Comparison of ENCODE assay signal across 10 cellular contexts in genomic region chr6:20117474-20117873, GRCh38.
DNase-seq lines count a peak whose midpoint lies in the region; ATAC-seq and TF ChIP-seq lines count a peak whose summit lies in the region.
"Had no signal": no experiment of that assay in that cellular context is flagged by ENCODE, and none has a peak within 500 bp of the region (broad histone marks: within the 10 kb centered on the region; RNA-seq: fewer than 3 reads in every experiment).

No MANE protein-coding gene starts in this region.

- peaks cover 16% of the 10 kb centered on the region for H3K4me1 Mint-ChIP-seq in GM23338
- H3K4me1 Mint-ChIP-seq: activated naive CD4-positive, alpha-beta T cell treated with anti-CD3 and anti-CD28 coated beads, Interleukin-2, amount 50 U/mL, for 24 hours had no signal

- no peaks in the 10 kb centered on the region for H3K79me2 ChIP-seq in GM23338 (replicated peaks; ENCODE audit: insufficient read depth)

- peak overlapping the region; percentile 25; the same call in 1 of the 2 replicates for H3K4me2 ChIP-seq in GM23338

- no peaks in the 10 kb centered on the region for H3K36me3 Mint-ChIP-seq in GM23338 (ENCODE audit: low read depth)

- H3K36me3 ChIP-seq in GM23338 (ENCODE audit: insufficient read depth) (no peaks in the 10 kb centered on the region), lower lobe of right lung (peaks cover 42% of the 10 kb centered on the region)

- H3K27ac Mint-ChIP-seq in GM23338, result peak overlapping the region; percentile 22; the same call in 1 of the 2 replicates
- H3K27ac Mint-ChIP-seq: activated naive CD4-positive, alpha-beta T cell treated with anti-CD3 and anti-CD28 coated beads, Interleukin-2, amount 50 U/mL, for 24 hours had no signal

- H3K27ac ChIP-seq in GM23338 (ENCODE audit: low read depth) (no peak overlapping the region), lower lobe of right lung (no peak overlapping the region), dorsolateral prefrontal cortex (no peak overlapping the region)

- no peaks in the 10 kb centered on the region for H3K9me3 Mint-ChIP-seq in GM23338
- H3K9me3 Mint-ChIP-seq: activated naive CD4-positive, alpha-beta T cell treated with anti-CD3 and anti-CD28 coated beads, Interleukin-2, amount 50 U/mL, for 24 hours had no signal

- peak; percentile 26 for DNase-seq in GM13977 (ENCODE audit: low spot score)
- peak; percentile 49 for DNase-seq in GM23338 (ENCODE audit: low spot score)
- DNase-seq in NCI-H146 (lab: John Stamatoyannopoulos, UW), result peak; percentile 62
- no peak for DNase-seq in lower lobe of right lung
- DNase-seq in dorsolateral prefrontal cortex, result no peak
- no peak for DNase-seq in RKO (ENCODE audit: low spot score)
- no peak for DNase-seq in activated CD4-positive, CD25-positive, alpha-beta regulatory T cell (lab: John Stamatoyannopoulos, UW)
- DNase-seq in NCI-H510A (lab: John Stamatoyannopoulos, UW), result no peak
- DNase-seq: NCI-H1048 had no signal

- H3K9me3 ChIP-seq in lower lobe of right lung, result no peaks in the 10 kb centered on the region

- H3K4me3 Mint-ChIP-seq in GM23338, result no peak overlapping the region
- H3K4me3 Mint-ChIP-seq: activated naive CD4-positive, alpha-beta T cell treated with anti-CD3 and anti-CD28 coated beads, Interleukin-2, amount 50 U/mL, for 24 hours had no signal

- intact Hi-C loops in lower lobe of right lung (cut with DNase I), result no loop called here
- intact Hi-C loops in dorsolateral prefrontal cortex (cut with DNase I), result no loop called here

- H3K27me3 Mint-ChIP-seq in GM23338 (ENCODE audit: insufficient read depth, low read depth, poor library complexity), result no peaks in the 10 kb centered on the region
- H3K27me3 Mint-ChIP-seq: activated naive CD4-positive, alpha-beta T cell treated with anti-CD3 and anti-CD28 coated beads, Interleukin-2, amount 50 U/mL, for 24 hours had no signal

- H3K4me3 ChIP-seq in GM23338 (no peak overlapping the region), lower lobe of right lung (no peak overlapping the region), dorsolateral prefrontal cortex (no peak overlapping the region)

- peak; percentile 43; the same call in 2 of the 3 replicates for ATAC-seq in GM23338
- peak; percentile 51 to 78 for ATAC-seq in lower lobe of right lung

- H3F3A ChIP-seq in GM23338 (replicated peaks; ENCODE audit: low read depth), result no peaks in the 10 kb centered on the region

- TF ChIP-seq CTCF in GM13977 (IDR thresholded peaks at IDR 0.05; ENCODE audit: extremely low read depth, insufficient read depth, missing control alignments), result no peak
- no peak for TF ChIP-seq CTCF in GM23338 (conservative IDR thresholded peaks at IDR 0.05; ENCODE audit: low read depth in 2 of 2)
- no peak for TF ChIP-seq CTCF in lower lobe of right lung (IDR thresholded peaks at IDR 0.05)
- no peak for TF ChIP-seq CTCF in dorsolateral prefrontal cortex (IDR thresholded peaks at IDR 0.05 in 54 of 56, conservative IDR thresholded peaks at IDR 0.05 in 2 of 56; ENCODE audit: low read depth in 1 of 56, partially characterized antibody in 56 of 56)

- H3K4me1 ChIP-seq in GM23338 (ENCODE audit: insufficient read depth) (peaks cover 13% of the 10 kb centered on the region), lower lobe of right lung (no peaks in the 10 kb centered on the region)

- H3K27me3 ChIP-seq in GM23338 (ENCODE audit: insufficient read depth), result no peaks in the 10 kb centered on the region
- no peaks in the 10 kb centered on the region for H3K27me3 ChIP-seq in lower lobe of right lung (ENCODE audit: low read depth)
- peaks cover 0 to 7% (median 0%) of the 10 kb centered on the region in 45 donors for H3K27me3 ChIP-seq in dorsolateral prefrontal cortex

- H3K9me2 ChIP-seq in GM23338 (ENCODE audit: insufficient read depth), result no peaks in the 10 kb centered on the region

- no peak overlapping the region for H2AFZ ChIP-seq in GM23338

- no peaks in the 10 kb centered on the region for H4K20me1 ChIP-seq in GM23338 (replicated peaks; ENCODE audit: insufficient read depth)

- in situ Hi-C loops in GM13977 (cut with MboI; ENCODE audit: low pct_unique_long_range_greater_than_20kb, low sequenced_read_pairs, unreplicated experiment), result no loop called here

TF ChIP-seq in GM23338, 12 proteins besides CTCF, POLR2A, EP300 and RAD21 (continues in another document):
- TF ChIP-seq ZNF462 (CRISPR knock-in tag; IDR thresholded peaks at IDR 0.05), result no peak
- TF ChIP-seq, protein P1, sequence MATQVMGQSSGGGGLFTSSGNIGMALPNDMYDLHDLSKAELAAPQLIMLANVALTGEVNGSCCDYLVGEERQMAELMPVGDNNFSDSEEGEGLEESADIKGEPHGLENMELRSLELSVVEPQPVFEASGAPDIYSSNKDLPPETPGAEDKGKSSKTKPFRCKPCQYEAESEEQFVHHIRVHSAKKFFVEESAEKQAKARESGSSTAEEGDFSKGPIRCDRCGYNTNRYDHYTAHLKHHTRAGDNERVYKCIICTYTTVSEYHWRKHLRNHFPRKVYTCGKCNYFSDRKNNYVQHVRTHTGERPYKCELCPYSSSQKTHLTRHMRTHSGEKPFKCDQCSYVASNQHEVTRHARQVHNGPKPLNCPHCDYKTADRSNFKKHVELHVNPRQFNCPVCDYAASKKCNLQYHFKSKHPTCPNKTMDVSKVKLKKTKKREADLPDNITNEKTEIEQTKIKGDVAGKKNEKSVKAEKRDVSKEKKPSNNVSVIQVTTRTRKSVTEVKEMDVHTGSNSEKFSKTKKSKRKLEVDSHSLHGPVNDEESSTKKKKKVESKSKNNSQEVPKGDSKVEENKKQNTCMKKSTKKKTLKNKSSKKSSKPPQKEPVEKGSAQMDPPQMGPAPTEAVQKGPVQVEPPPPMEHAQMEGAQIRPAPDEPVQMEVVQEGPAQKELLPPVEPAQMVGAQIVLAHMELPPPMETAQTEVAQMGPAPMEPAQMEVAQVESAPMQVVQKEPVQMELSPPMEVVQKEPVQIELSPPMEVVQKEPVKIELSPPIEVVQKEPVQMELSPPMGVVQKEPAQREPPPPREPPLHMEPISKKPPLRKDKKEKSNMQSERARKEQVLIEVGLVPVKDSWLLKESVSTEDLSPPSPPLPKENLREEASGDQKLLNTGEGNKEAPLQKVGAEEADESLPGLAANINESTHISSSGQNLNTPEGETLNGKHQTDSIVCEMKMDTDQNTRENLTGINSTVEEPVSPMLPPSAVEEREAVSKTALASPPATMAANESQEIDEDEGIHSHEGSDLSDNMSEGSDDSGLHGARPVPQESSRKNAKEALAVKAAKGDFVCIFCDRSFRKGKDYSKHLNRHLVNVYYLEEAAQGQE (IDR thresholded peaks at IDR 0.05; ENCODE audit: unreplicated experiment), result no peak
- no peak for TF ChIP-seq EZH2 (IDR thresholded peaks at IDR 0.05; ENCODE audit: low read depth, unreplicated experiment)
- no peak for TF ChIP-seq EZH2phosphoT487 (IDR thresholded peaks at IDR 0.05; ENCODE audit: unreplicated experiment)

Comparison
In these comparisons a context has a peak if more than half of its experiments do, and no peak if none do; other contexts are left out.
1. DNase-seq: peak in GM13977 (single experiment), GM23338 (single experiment) and NCI-H146 (single experiment); none in lower lobe of right lung (single experiment), dorsolateral prefrontal cortex (0 of 10), RKO (single experiment), activated CD4-positive, CD25-positive, alpha-beta regulatory T cell (0 of 4) and NCI-H510A (single experiment).